In the genomic region with DNA sequence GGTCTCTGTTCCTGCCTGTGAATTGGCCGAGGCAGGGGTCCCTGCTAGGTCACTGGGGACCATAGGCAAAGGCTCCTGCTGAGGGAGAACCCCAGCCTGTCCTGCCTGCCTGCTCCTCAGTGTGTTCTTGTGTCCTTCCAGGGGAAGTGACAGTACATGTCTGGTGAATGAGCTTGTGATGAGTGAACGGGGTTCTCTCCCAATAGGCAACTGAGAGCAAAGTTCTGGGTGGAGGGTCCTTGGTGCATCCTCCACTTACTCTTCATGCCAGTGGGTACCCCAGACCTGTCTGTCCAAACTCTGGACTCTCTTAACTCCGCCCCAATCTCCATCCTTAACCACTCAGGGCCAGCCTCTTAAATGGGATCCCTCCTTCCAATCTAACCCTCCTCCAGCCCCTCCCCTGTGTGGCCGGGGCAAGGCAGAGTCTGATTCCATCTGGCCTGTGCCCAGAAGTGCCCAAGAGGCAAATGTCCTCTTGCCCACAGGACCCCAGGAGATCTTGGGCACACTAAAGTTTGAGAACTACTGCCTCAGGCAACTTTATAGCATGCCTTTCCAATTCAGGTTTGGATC, we compare ENCODE assay signal across 9 cellular contexts. TPM values are rescaled to one million over a fixed set of nuclear protein-coding genes. Genes with fewer than 3 reads are reported as not detected.
DNase-seq lines count a peak whose midpoint lies in the region; ATAC-seq and TF ChIP-seq lines count a peak whose summit lies in the region.
"Had no signal": no experiment of that assay in that cellular context is flagged by ENCODE, and none has a peak within 500 bp of the region (broad histone marks: within the 10 kb centered on the region; RNA-seq: fewer than 3 reads in every experiment).

No MANE protein-coding gene starts in this region.

- H3K4me1 Mint-ChIP-seq in endodermal cell, result peaks cover 14% of the 10 kb centered on the region

- H3K4me3 ChIP-seq in endodermal cell (ENCODE audit: low read length) (peak overlapping the region; percentile 94), psoas muscle (no peak overlapping the region), colonic mucosa (no peak overlapping the region)
- H3K4me3 ChIP-seq: GM12878 had no signal

- peaks cover 4% of the 10 kb centered on the region for H3K4me1 ChIP-seq in endodermal cell (ENCODE audit: control insufficient read depth, insufficient read depth, low read length)
- H3K4me1 ChIP-seq in psoas muscle, result no peaks in the 10 kb centered on the region
- peaks cover 3% of the 10 kb centered on the region for H3K4me1 ChIP-seq in colonic mucosa

- peak; percentile 46 for DNase-seq in EH (ENCODE audit: low read depth)
- peak; percentile 26 for DNase-seq in SK-MEL-5 (ENCODE audit: low read depth, low spot score)
- DNase-seq in endodermal cell, result peak; percentile 59
- DNase-seq in psoas muscle, result no peak
- no peak for DNase-seq in effector CD8-positive, alpha-beta T cell (lab: John Stamatoyannopoulos, UW)
- DNase-seq in NCI-H526 treated with DMSO at 0.1 percent for 48 hours (lab: John Stamatoyannopoulos, UW), result no peak
- no peak for DNase-seq in colonic mucosa

- H3K36me3 ChIP-seq in endodermal cell (ENCODE audit: control insufficient read depth, insufficient read depth, low read length), result peaks cover 14% of the 10 kb centered on the region
- peaks cover 0 to 24% of the 10 kb centered on the region in 2 donors for H3K36me3 ChIP-seq in psoas muscle (ENCODE audit: insufficient read depth in 1 of 2, low read depth in 1 of 2)
- H3K36me3 ChIP-seq in colonic mucosa, result no peaks in the 10 kb centered on the region

- TF ChIP-seq CTCF in endodermal cell (conservative IDR thresholded peaks at IDR 0.05) (no peak), psoas muscle (IDR thresholded peaks at IDR 0.05) (no peak), colonic mucosa (IDR thresholded peaks at IDR 0.05) (no peak)

- H3K27me3 ChIP-seq in endodermal cell (ENCODE audit: control insufficient read depth, insufficient read depth, low read length, poor library complexity, severe bottlenecking) (no peaks in the 10 kb centered on the region), psoas muscle (ENCODE audit: insufficient read depth in 3 of 3, low read length in 2 of 3) (no peaks in the 10 kb centered on the region), colonic mucosa (no peaks in the 10 kb centered on the region)

- peak overlapping the region; percentile 68 for H3K4me3 Mint-ChIP-seq in endodermal cell

- H3K9me3 ChIP-seq in endodermal cell (ENCODE audit: control insufficient read depth, low read length) (no peaks in the 10 kb centered on the region), psoas muscle (no peaks in the 10 kb centered on the region), colonic mucosa (no peaks in the 10 kb centered on the region)

- in situ Hi-C loops in SK-MEL-5 (cut with HindIII; ENCODE audit: low pct_unique_long_range_greater_than_20kb, low sequenced_read_pairs), result no loop called here

- no peaks in the 10 kb centered on the region for H3K9me3 Mint-ChIP-seq in endodermal cell

- ATAC-seq in psoas muscle, result no peak
- ATAC-seq: GM12878 had no signal

- peaks cover 27% of the 10 kb centered on the region for H3K36me3 Mint-ChIP-seq in endodermal cell (ENCODE audit: low read depth)

- H3K9ac ChIP-seq in endodermal cell (ENCODE audit: extremely low read depth, low read length, poor library complexity, severe bottlenecking) (no peak overlapping the region), colonic mucosa (ENCODE audit: low read depth in 2 of 2, low read length in 2 of 2) (peak overlapping the region in 1 of 2 donors; percentile 88)

- WGBS in endodermal cell (ENCODE audit: insufficient coverage in 1 of 2, insufficient read length in 1 of 2), 2 experiments, result 85 to 92% methylated on average over 2 to 4 of the region's 4 CpGs
- WGBS in psoas muscle, 3 donors, result 49 to 65% (median 50%) methylated on average over 4 of the region's 4 CpGs

- H3K27me3 Mint-ChIP-seq in endodermal cell (ENCODE audit: insufficient read depth), result no peaks in the 10 kb centered on the region

- no peak overlapping the region for H3K27ac Mint-ChIP-seq in endodermal cell

- H3K27ac ChIP-seq in endodermal cell (ENCODE audit: low read depth, low read length) (no peak overlapping the region), psoas muscle (peak overlapping the region; percentile 81), colonic mucosa (no peak overlapping the region)

- intact Hi-C loops in psoas muscle (cut with DNase I), result no loop called here
- intact Hi-C loops in colonic mucosa (cut with DNase I), result no loop called here

RNA-seq across cellular contexts. Expression of a gene that starts 2.0 kb away (rescaled TPM):
- not detected in 2 replicates for total RNA-seq in SK-MEL-5 (2014; rRNA removed; shearing (Covaris generic))
- polyA plus RNA-seq in SK-MEL-5 (2015; cell fraction: cytosol; rRNA removed), result not detected in 2 replicates
- polyA plus RNA-seq in SK-MEL-5 (2015; cell fraction: nucleus; rRNA removed), result 0.06 TPM in 1 of 2 replicates, not detected in the other
- total RNA-seq in endodermal cell (10 to 100 TPM; 17.5 to 17.7 TPM), psoas muscle (1 to 10 TPM; 3.8 to 5.8 (median 4.3) TPM), colonic mucosa (1 to 10 TPM; 7.1 to 9.8 TPM)
- polyA plus RNA-seq in endodermal cell (2013, experiment 1 of 2), result 11.0 TPM
- 10.3 TPM for polyA plus RNA-seq in endodermal cell (2013, experiment 2 of 2)
- polyA plus RNA-seq in psoas muscle, result 1 to 10 TPM; 3.3 to 5.2 (median 4.5) TPM

RNA-seq across cellular contexts. Expression of a gene that starts 26.9 kb away (rescaled TPM):
- total RNA-seq in SK-MEL-5 (2014; rRNA removed; shearing (Covaris generic)), result 1.0 and 2.0 TPM in 2 replicates
- polyA plus RNA-seq in SK-MEL-5 (2015; cell fraction: cytosol; rRNA removed), result 3.0 and 5.0 TPM in 2 replicates
- 0.44 and 5.7 TPM in 2 replicates for polyA plus RNA-seq in SK-MEL-5 (2015; cell fraction: nucleus; rRNA removed)
- total RNA-seq in endodermal cell (10 to 100 TPM; 10.1 to 11.8 TPM), psoas muscle (not detected), colonic mucosa (10 to 100 TPM; 27.4 to 38.6 TPM)
- polyA plus RNA-seq in endodermal cell (2013, experiment 1 of 2), result 4.8 TPM
- 2.7 TPM for polyA plus RNA-seq in endodermal cell (2013, experiment 2 of 2)
- under 1 TPM in 2 of 3 donors, not detected in 1; 0.03 to 0.05 TPM for polyA plus RNA-seq in psoas muscle
- total RNA-seq: LHCN-M2 had no signal

RNA-seq across cellular contexts. Expression of a gene that starts 47.4 kb away (rescaled TPM):
- total RNA-seq in SK-MEL-5 (2014; rRNA removed; shearing (Covaris generic)), result 50.9 and 51.2 TPM in 2 replicates
- polyA plus RNA-seq in SK-MEL-5 (2015; cell fraction: cytosol; rRNA removed), result 41.9 and 44.0 TPM in 2 replicates
- 23.0 and 24.1 TPM in 2 replicates for polyA plus RNA-seq in SK-MEL-5 (2015; cell fraction: nucleus; rRNA removed)
- total RNA-seq in endodermal cell, result 10 to 100 TPM; 43.5 to 60.0 TPM
- polyA plus RNA-seq in endodermal cell (2013, experiment 1 of 2), result 63.8 TPM
- polyA plus RNA-seq in endodermal cell (2013, experiment 2 of 2), result 61.1 TPM
- 10 to 100 TPM; 42.5 to 72.3 (median 47.7) TPM for total RNA-seq in psoas muscle
- polyA plus RNA-seq in psoas muscle, result 10 to 100 TPM; 43.8 to 79.6 (median 71.5) TPM
- total RNA-seq in colonic mucosa, result 10 to 100 TPM; 14.3 to 30.7 TPM

Comparison
In these comparisons a context has a peak if more than half of its experiments do, and no peak if none do; other contexts are left out.
1. DNase-seq: peak in EH (single experiment), SK-MEL-5 (single experiment) and endodermal cell (single experiment); none in psoas muscle (0 of 2), effector CD8-positive, alpha-beta T cell (single experiment), NCI-H526 treated with DMSO at 0.1 percent for 48 hours (single experiment) and colonic mucosa (single experiment).